In the genomic region with DNA sequence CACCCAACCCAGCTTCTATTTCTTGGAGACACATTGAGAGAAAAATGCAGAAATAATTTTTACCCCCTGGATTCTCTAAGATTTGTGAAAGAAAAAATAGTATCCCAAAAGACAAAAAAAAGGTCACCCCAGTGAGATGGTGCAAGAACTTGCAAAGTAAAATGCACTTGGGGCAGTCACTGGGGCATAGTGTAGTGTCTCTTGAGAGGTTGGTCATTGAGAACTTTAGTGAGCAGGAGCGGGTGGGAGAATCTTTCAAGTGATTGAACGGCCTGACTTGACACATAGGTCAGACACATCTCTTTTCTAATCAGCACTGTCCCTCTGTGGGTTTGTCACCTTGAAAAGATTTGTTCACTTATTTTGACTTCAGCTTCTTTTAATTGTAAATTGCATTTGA, we compare ENCODE assay signal across 22 cellular contexts.
"Had no signal": no experiment of that assay in that cellular context is flagged by ENCODE, and none has a peak within 500 bp of the region (broad histone marks: within the 10 kb centered on the region; RNA-seq: fewer than 3 reads in every experiment).

No MANE protein-coding gene starts in this region.

- H3K27ac ChIP-seq: body of pancreas, dorsolateral prefrontal cortex, epithelial cell of prostate, hepatocyte, tibial artery, VCaP had no signal

- H3K4me3 ChIP-seq: body of pancreas, dorsolateral prefrontal cortex, hepatocyte, tibial artery had no signal

- H3K9me3 Mint-ChIP-seq: activated CD4-positive, alpha-beta memory T cell treated with anti-CD3 and anti-CD28 coated beads for 36 hours had no signal

- DNase-seq: activated CD4-positive, alpha-beta memory T cell treated with anti-CD3 and anti-CD28 coated beads for 36 hours; activated CD8-positive, alpha-beta memory T cell treated with anti-CD3 and anti-CD28 coated beads, Interleukin-2, amount 50 U/mL, for 48 hours; activated naive CD8-positive, alpha-beta T cell treated with anti-CD3 and anti-CD28 coated beads, Interleukin-2, amount 10 ng/mL, durations not matched to agents 7 days and 5 days; amygdala; body of pancreas; caudate nucleus; dorsolateral prefrontal cortex; foreskin fibroblast; left cardiac atrium; mesenchymal stem cell; naive thymus-derived CD4-positive, alpha-beta T cell; nucleus accumbens; retina; stimulated activated CD4-positive, alpha-beta T cell treated with anti-CD3 and anti-CD28 coated beads, Interleukin-12 subunit alpha, Interleukin-12 subunit beta, amount 100 ng/mL, for 4 hours; stimulated activated CD4-positive, alpha-beta T cell treated with anti-CD3 and anti-CD28 coated beads, Interleukin-1b, Interleukin-23, amount 100 ng/mL, for 48 hours; stimulated activated CD8-positive, alpha-beta memory T cell treated with anti-CD3 and anti-CD28 coated beads, Interleukin-4, amount 100 ng/mL, for 48 hours; stimulated activated naive CD4-positive, alpha-beta T cell treated with Interleukin-2 at 50 U/mL for 16 hours had no signal

- H3K27ac Mint-ChIP-seq: activated CD4-positive, alpha-beta memory T cell treated with anti-CD3 and anti-CD28 coated beads for 36 hours; activated naive CD8-positive, alpha-beta T cell treated with anti-CD3 and anti-CD28 coated beads, Interleukin-2, amount 10 ng/mL, durations not matched to agents 7 days and 5 days; naive thymus-derived CD4-positive, alpha-beta T cell; T-helper 1 cell treated with Interleukin-12 subunit alpha and Interleukin-12 subunit beta and Interleukin-4 antibody, amounts not matched to agents 30 μg/mL and 1 μg/mL, for 36 hours had no signal

- ATAC-seq: body of pancreas; left cardiac atrium; naive thymus-derived CD4-positive, alpha-beta T cell had no signal

- H3K4me3 Mint-ChIP-seq: activated CD4-positive, alpha-beta memory T cell treated with anti-CD3 and anti-CD28 coated beads for 36 hours had no signal

- H3K9me3 ChIP-seq: body of pancreas, tibial artery had no signal

- H3K27me3 ChIP-seq: body of pancreas, dorsolateral prefrontal cortex, hepatocyte, tibial artery had no signal

- H3K27me3 Mint-ChIP-seq: activated CD4-positive, alpha-beta memory T cell treated with anti-CD3 and anti-CD28 coated beads for 36 hours; activated naive CD8-positive, alpha-beta T cell treated with anti-CD3 and anti-CD28 coated beads, Interleukin-2, amount 10 ng/mL, durations not matched to agents 7 days and 5 days; naive thymus-derived CD4-positive, alpha-beta T cell had no signal
